Comparison of ENCODE assay signal across 23 cellular contexts in the genomic region with DNA sequence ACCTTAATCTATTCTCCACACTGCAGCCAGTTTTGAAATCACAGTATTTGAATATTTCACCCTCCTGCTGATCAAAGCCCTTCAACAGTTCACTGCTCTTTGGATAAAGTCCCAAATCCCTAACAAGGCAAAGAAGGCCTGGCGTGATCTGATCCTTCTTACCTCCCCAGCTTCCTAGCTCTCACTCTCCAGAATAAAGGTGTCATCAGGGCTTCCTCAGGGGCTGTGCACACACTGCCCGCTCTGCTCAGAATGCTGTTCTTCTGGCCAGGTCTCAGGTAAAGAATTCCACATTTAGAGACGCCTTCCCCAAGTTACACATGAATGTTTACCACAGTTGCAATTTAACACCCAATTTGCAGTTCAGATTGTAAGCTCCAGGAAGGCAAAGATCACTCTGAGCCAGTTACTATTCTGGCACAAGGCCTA. TPM values are rescaled to one million over a fixed set of nuclear protein-coding genes. Genes with fewer than 3 reads are reported as not detected.
A peak's percentile ranks its signal among the peaks of the same experiment; 100 is the strongest.
DNase-seq lines count a peak whose midpoint lies in the region; ATAC-seq and TF ChIP-seq lines count a peak whose summit lies in the region.
"Had no signal": no experiment of that assay in that cellular context is flagged by ENCODE, and none has a peak within 500 bp of the region (broad histone marks: within the 10 kb centered on the region; RNA-seq: fewer than 3 reads in every experiment).

No MANE protein-coding gene starts in this region.

- H3K36me3 ChIP-seq in GM23338 (ENCODE audit: insufficient read depth), result no peaks in the 10 kb centered on the region
- H3K36me3 ChIP-seq: BLaER1 treated with 17β-estradiol and CSF1 and Interleukin-3, amounts not matched to agents 10 nM and 100 nM; SJSA1 had no signal

- H3K4me3 ChIP-seq in GM23338, result no peak overlapping the region
- H3K4me3 ChIP-seq: A549; BLaER1 treated with 17β-estradiol and CSF1 and Interleukin-3, amounts not matched to agents 10 nM and 100 nM; PC-9; SJSA1 had no signal

- peaks cover 4% of the 10 kb centered on the region; the same call in 2 of the 3 replicates for H3K36me3 Mint-ChIP-seq in GM23338 (ENCODE audit: low read depth)

- H2AFZ ChIP-seq in GM23338, result no peak overlapping the region
- H2AFZ ChIP-seq: PC-9 had no signal

- no peak overlapping the region for H3K4me3 Mint-ChIP-seq in GM23338
- H3K4me3 Mint-ChIP-seq: CD4-positive, alpha-beta T cell had no signal

- peak overlapping the region; percentile 10; the same call in 1 of the 2 replicates for H3K27ac Mint-ChIP-seq in GM23338
- H3K27ac Mint-ChIP-seq: CD4-positive, alpha-beta T cell had no signal

- H4K20me1 ChIP-seq in GM23338 (replicated peaks; ENCODE audit: insufficient read depth), result no peaks in the 10 kb centered on the region; the same call in 1 of the 2 replicates
- H4K20me1 ChIP-seq: BLaER1 treated with 17β-estradiol and CSF1 and Interleukin-3, amounts not matched to agents 10 nM and 100 nM had no signal

- H3K9me2 ChIP-seq in GM23338 (ENCODE audit: insufficient read depth), result no peaks in the 10 kb centered on the region

- no peak overlapping the region for H3K27ac ChIP-seq in GM23338 (ENCODE audit: low read depth)
- H3K27ac ChIP-seq: A549; BLaER1 treated with 17β-estradiol and CSF1 and Interleukin-3, amounts not matched to agents 10 nM and 100 nM; PC-9; SJSA1 had no signal

- TF ChIP-seq CTCF in GM23338 (conservative IDR thresholded peaks at IDR 0.05; ENCODE audit: low read depth in 2 of 2), result no peak

- no peak for DNase-seq in GM23338 (ENCODE audit: low spot score)
- DNase-seq in NCI-H82 treated with DMSO at 0.1 percent for 48 hours (lab: John Stamatoyannopoulos, UW; ENCODE audit: unreplicated experiment), result peak; percentile 46
- no peak for DNase-seq in left lobe of liver (ENCODE audit: low spot score)
- DNase-seq in renal cortical epithelial cell (ENCODE audit: low read depth), result peak; percentile 41
- DNase-seq: AML-193; CD4-positive, alpha-beta T cell; Karpas-422; NCI-H1092; NCI-H1417 treated with DMSO at 0.1 percent for 48 hours; NCI-H187; NCI-H2081 treated with DMSO at 0.1 percent for 48 hours; NCI-H2171; NCI-H226; NCI-H510A; PC-9 had no signal

- no peaks in the 10 kb centered on the region for H3K4me1 ChIP-seq in GM23338 (ENCODE audit: insufficient read depth)
- H3K4me1 ChIP-seq: A549; BLaER1 treated with 17β-estradiol and CSF1 and Interleukin-3, amounts not matched to agents 10 nM and 100 nM; SJSA1 had no signal

- no peaks in the 10 kb centered on the region for H3K27me3 ChIP-seq in GM23338 (ENCODE audit: insufficient read depth)
- H3K27me3 ChIP-seq: BLaER1 treated with 17β-estradiol and CSF1 and Interleukin-3, amounts not matched to agents 10 nM and 100 nM; SJSA1 had no signal

- no peaks in the 10 kb centered on the region for H3K79me2 ChIP-seq in GM23338 (replicated peaks; ENCODE audit: insufficient read depth)

- H3K4me1 Mint-ChIP-seq in GM23338, result no peaks in the 10 kb centered on the region; the same call in 2 of the 3 replicates

- no peaks in the 10 kb centered on the region for H3F3A ChIP-seq in GM23338 (replicated peaks; ENCODE audit: low read depth)

- H3K4me2 ChIP-seq in GM23338, result no peak overlapping the region
- H3K4me2 ChIP-seq: A549; BLaER1 treated with 17β-estradiol and CSF1 and Interleukin-3, amounts not matched to agents 10 nM and 100 nM; PC-9 had no signal

- ATAC-seq in GM23338, result no peak
- ATAC-seq in left lobe of liver, result peak; percentile 96
- ATAC-seq in activated CD4-positive, CD25-positive, alpha-beta regulatory T cell treated with anti-CD3 and anti-CD28 coated beads, Interleukin-2, amount 50 U/mL, for 24 hours, result no peak
- ATAC-seq in GM18861 (IDR thresholded peaks at IDR 0.05; ENCODE audit: unreplicated experiment), result no peak
- no peak for ATAC-seq in HG02798 (IDR thresholded peaks at IDR 0.05; ENCODE audit: poor library complexity, unreplicated experiment)
- ATAC-seq: A549, HCT116, Right ventricle myocardium inferior had no signal

- H3K27me3 Mint-ChIP-seq in GM23338 (ENCODE audit: insufficient read depth, low read depth, poor library complexity), result peaks cover 2% of the 10 kb centered on the region
- H3K27me3 Mint-ChIP-seq: CD4-positive, alpha-beta T cell had no signal

- H3K9me3 Mint-ChIP-seq in GM23338, result no peaks in the 10 kb centered on the region
- H3K9me3 Mint-ChIP-seq: CD4-positive, alpha-beta T cell had no signal

TF ChIP-seq in GM23338, 12 proteins besides CTCF, POLR2A, EP300 and RAD21:
- no peak for TF ChIP-seq ZNF114 (CRISPR knock-in tag; IDR thresholded peaks at IDR 0.05)

RNA-seq across cellular contexts. Expression of a gene that starts 58.9 kb away (rescaled TPM):
- total RNA-seq in GM23338 (2014; rRNA removed; shearing (Covaris generic)), result 16.6 and 24.8 TPM in 2 replicates
- 12.6 and 14.9 TPM in 2 replicates for polyA plus RNA-seq in GM23338 (2016; fragmentation: Nextera tagmentation; extraction: Ambion mirVana)
- total RNA-seq in left lobe of liver (5.1 TPM), renal cortical epithelial cell (16.7 and 28.8 TPM in 2 replicates)

Comparison
In these comparisons a context has a peak if more than half of its experiments do, and no peak if none do; other contexts are left out.
1. DNase-seq: peak in NCI-H82 treated with DMSO at 0.1 percent for 48 hours (single experiment) and renal cortical epithelial cell (single experiment); none in GM23338 (single experiment) and left lobe of liver (single experiment).